In genomic region chr11:78420255-78420764, GRCh38 we compare ENCODE assay signal across 8 cellular contexts. TPM values are rescaled to one million over a fixed set of nuclear protein-coding genes. Genes with fewer than 3 reads are reported as not detected.
A peak's percentile ranks its signal among the peaks of the same experiment; 100 is the strongest.
DNase-seq lines count a peak whose midpoint lies in the region; ATAC-seq and TF ChIP-seq lines count a peak whose summit lies in the region.

No MANE protein-coding gene starts in this region.

- peaks cover 8% of the 10 kb centered on the region for H3K36me3 Mint-ChIP-seq in CD4-positive, alpha-beta T cell (ENCODE audit: low read depth)

- H3K9me3 Mint-ChIP-seq in CD4-positive, alpha-beta T cell, result no peaks in the 10 kb centered on the region

- no peaks in the 10 kb centered on the region for H3K36me3 ChIP-seq in prostate gland

- CTCF ChIA-PET in CD4-positive, alpha-beta T cell (lab: Charles Lee), result interaction anchor here (0.6 to 1.0 kb wide), 2 partner anchors 48 to 144 kb away, joined by 3 read pairs; no protein-coding TSS in a partner anchor

- peak overlapping the region; percentile 83 for H3K4me3 Mint-ChIP-seq in CD4-positive, alpha-beta T cell

- peak; percentile 81 for TF ChIP-seq CTCF in CD4-positive, alpha-beta T cell (IDR thresholded peaks at IDR 0.05)
- TF ChIP-seq CTCF in HL-60 (IDR thresholded peaks at IDR 0.05; ENCODE audit: insufficient read depth, low read length), result peak; percentile 1
- TF ChIP-seq CTCF in prostate gland (IDR thresholded peaks at IDR 0.05), result peak; percentile 33 to 45 (median 42)

- H3K27me3 Mint-ChIP-seq in CD4-positive, alpha-beta T cell, result peaks cover 35% of the 10 kb centered on the region

- intact Hi-C loops in CD4-positive, alpha-beta T cell (cut with DNase I, micrococcal nuclease), result no loop called here
- intact Hi-C loops in left cardiac atrium (cut with DNase I) (loop anchor here (5.0 to 10.0 kb wide), 2 partner anchors 142 to 276 kb away; no protein-coding TSS in a partner anchor), prostate gland (cut with DNase I) (loop anchor here (5.0 kb wide), 1 partner anchor 268 kb away; no protein-coding TSS in a partner anchor)

- H3K4me1 ChIP-seq in prostate gland (replicated peaks), result no peaks in the 10 kb centered on the region

- H3K4me3 ChIP-seq in HL-60 (replicated peaks; ENCODE audit: insufficient read depth, low read length) (no peak overlapping the region), prostate gland (no peak overlapping the region)

- no peak for TF ChIP-seq POLR2A in prostate gland (IDR thresholded peaks at IDR 0.05)

- 1% methylated on average over 9 of the region's 9 CpGs for WGBS in prostate gland

- POLR2A ChIA-PET in CD4-positive, alpha-beta T cell (lab: Charles Lee), result no interaction called here

- no peak overlapping the region for H3K27ac ChIP-seq in CD4-positive, alpha-beta T cell (ENCODE audit: low read depth, low read length)
- H3K27ac ChIP-seq in HL-60 (replicated peaks) (no peak overlapping the region), prostate gland (no peak overlapping the region)

- no peaks in the 10 kb centered on the region for H3K9me3 ChIP-seq in CD4-positive, alpha-beta T cell (ENCODE audit: control insufficient read depth, low read length)
- H3K9me3 ChIP-seq in prostate gland, result no peaks in the 10 kb centered on the region

- DNase-seq in CD4-positive, alpha-beta T cell, result peak; percentile 25 to 55 (median 32)
- DNase-seq in HL-60 (ENCODE audit: low read depth in 1 of 2, low spot score in 1 of 2), result peak in 1 of 2 experiments; percentile 50
- peak; percentile 66 to 75 for DNase-seq in SHP77 (lab: John Stamatoyannopoulos, UW)
- DNase-seq in amniotic epithelial cell (ENCODE audit: low read depth), result peak; percentile 95
- DNase-seq in left cardiac atrium, result peak; percentile 79
- DNase-seq in prostate gland (ENCODE audit: low spot score), result peak; percentile 10
- no peak for DNase-seq in OCI-M2 (lab: John Stamatoyannopoulos, UW; ENCODE audit: unreplicated experiment)

- no peak overlapping the region for H3K27ac Mint-ChIP-seq in CD4-positive, alpha-beta T cell

- peaks cover 22% of the 10 kb centered on the region for H3K4me1 Mint-ChIP-seq in CD4-positive, alpha-beta T cell (ENCODE audit: low read depth)

- peaks cover 5% of the 10 kb centered on the region for H3K27me3 ChIP-seq in CD4-positive, alpha-beta T cell (ENCODE audit: control insufficient read depth, insufficient read depth, low read length)
- no peaks in the 10 kb centered on the region for H3K27me3 ChIP-seq in HL-60 (ENCODE audit: insufficient read depth, poor library complexity, severe bottlenecking)
- no peaks in the 10 kb centered on the region for H3K27me3 ChIP-seq in prostate gland (replicated peaks; ENCODE audit: insufficient read depth)

- no peak for ATAC-seq in CD4-positive, alpha-beta T cell (ENCODE audit: poor library complexity)
- ATAC-seq in left cardiac atrium (peak; percentile 21 to 28), esophagus mucosa (no peak)

RNA-seq across cellular contexts. Expression of gene GAB2, which starts 2.7 kb away (rescaled TPM):
- 10 to 100 TPM; 10.7 to 11.9 TPM for total RNA-seq in CD4-positive, alpha-beta T cell
- total RNA-seq in left cardiac atrium (10 to 100 TPM; 24.2 to 31.7 TPM), prostate gland (10 to 100 TPM in 1 of 2 donors, 1 to 10 TPM in 1; 7.4 to 12.8 TPM), esophagus mucosa (10.8 TPM)

Comparison
In these comparisons a context has a peak if more than half of its experiments do, and no peak if none do; other contexts are left out.
1. ATAC-seq: peak in left cardiac atrium (2 of 2); none in CD4-positive, alpha-beta T cell (single experiment) and esophagus mucosa (single experiment).
2. CTCF ChIP-seq: peak in every context shown above with its lines; median percentile 81 in CD4-positive, alpha-beta T cell; 42 in prostate gland; 1 in HL-60.
3. intact Hi-C loops: an anchor here in left cardiac atrium (5.0 to 10.0 kb wide) and prostate gland (5.0 kb wide); none called in CD4-positive, alpha-beta T cell.